21 cellular contexts compared by ENCODE assay signal in genomic region chr15:68027388-68027787, GRCh38.
"Had no signal": no experiment of that assay in that cellular context is flagged by ENCODE, and none has a peak within 500 bp of the region (broad histone marks: within the 10 kb centered on the region; RNA-seq: fewer than 3 reads in every experiment).

No MANE protein-coding gene starts in this region.

- H3K36me3 ChIP-seq: esophagus muscularis mucosa, heart right ventricle, left lung, lower lobe of right lung, pancreas, prostate gland, transverse colon, uterus had no signal

- H3K9me3 ChIP-seq: esophagus muscularis mucosa, left lung, lower lobe of right lung, pancreas, prostate gland, transverse colon, uterus had no signal

- H3K4me1 ChIP-seq: foreskin keratinocyte, pancreas, prostate gland, transverse colon, uterus had no signal

- H3K27me3 ChIP-seq: esophagus muscularis mucosa, foreskin keratinocyte, heart right ventricle, left lung, pancreas, transverse colon, uterus had no signal

- ATAC-seq: activated naive CD4-positive, alpha-beta T cell treated with anti-CD3 and anti-CD28 coated beads, Interleukin-2, amount 50 U/mL, for 72 hours; activated T-cell treated with anti-CD3 and anti-CD28 coated beads, Interleukin-2, amount 50 U/mL, for 72 hours; foreskin keratinocyte; heart right ventricle; lower lobe of right lung; pancreas had no signal

- DNase-seq: activated CD4-positive, alpha-beta T cell treated with anti-CD3 and anti-CD28 coated beads for 4 hours; activated CD4-positive, alpha-beta T cell treated with anti-CD3 and anti-CD28 coated beads, Interleukin-2, amount 50 U/mL, for 4 hours; activated naive CD4-positive, alpha-beta T cell; activated T-cell treated with anti-CD3 and anti-CD28 coated beads for 4 hours; activated T-cell treated with anti-CD3 and anti-CD28 coated beads, Interleukin-2, amount 50 U/mL, for 72 hours; dermis blood vessel endothelial cell; effector CD4-positive, alpha-beta T cell; heart right ventricle; kidney glomerular epithelial cell; left lung; lower lobe of right lung; pancreas; retina; stimulated activated naive CD4-positive, alpha-beta T cell treated with Interleukin-2 at 50 U/mL for 16 hours; T-helper 1 cell; transverse colon; uterus had no signal

- H3K4me3 ChIP-seq: esophagus muscularis mucosa, heart right ventricle, left lung, lower lobe of right lung, pancreas, prostate gland, transverse colon, uterus had no signal

- H3K27ac ChIP-seq: esophagus muscularis mucosa, foreskin keratinocyte, heart right ventricle, left lung, lower lobe of right lung, pancreas, transverse colon, uterus had no signal
